Comparison of ENCODE assay signal across 10 cellular contexts in genomic region chr7:77157446-77157845, GRCh38. TPM values are rescaled to one million over a fixed set of nuclear protein-coding genes. Genes with fewer than 3 reads are reported as not detected.
DNase-seq lines count a peak whose midpoint lies in the region; ATAC-seq and TF ChIP-seq lines count a peak whose summit lies in the region.
"Had no signal": no experiment of that assay in that cellular context is flagged by ENCODE, and none has a peak within 500 bp of the region (broad histone marks: within the 10 kb centered on the region; RNA-seq: fewer than 3 reads in every experiment).

No MANE protein-coding gene starts in this region.

- H3K4me3 ChIP-seq in mucosa of descending colon (no peak overlapping the region), MG63 (no peak overlapping the region)
- H3K4me3 ChIP-seq: K562 had no signal

- H3K27me3 ChIP-seq in MG63, result no peaks in the 10 kb centered on the region

- H3K9me3 ChIP-seq in mucosa of descending colon, result no peaks in the 10 kb centered on the region
- H3K9me3 ChIP-seq in MG63, result no peaks in the 10 kb centered on the region

- DNase-seq in NOMO-1 treated with DMSO at 0.1 percent for 48 hours (lab: John Stamatoyannopoulos, UW; ENCODE audit: unreplicated experiment) (peak; percentile 100), mucosa of descending colon (no peak), MG63 (no peak), iPS-NIHi7 (ENCODE audit: extremely low spot score) (no peak), NCI-H146 (lab: John Stamatoyannopoulos, UW) (no peak)
- no peak for DNase-seq in stimulated activated CD4-positive, alpha-beta T cell treated with anti-CD3 and anti-CD28 coated beads, Interleukin-2, amount 100 ng/mL, for 48 hours

- no peaks in the 10 kb centered on the region for H3K36me3 ChIP-seq in mucosa of descending colon (ENCODE audit: low read depth)
- no peaks in the 10 kb centered on the region for H3K36me3 ChIP-seq in MG63

- TF ChIP-seq CTCF in mucosa of descending colon (IDR thresholded peaks at IDR 0.05), result no peak

- intact Hi-C loops in mucosa of descending colon (cut with DNase I, micrococcal nuclease), result no loop called here

- no peaks in the 10 kb centered on the region for H3K4me1 ChIP-seq in mucosa of descending colon (ENCODE audit: low read depth)
- H3K4me1 ChIP-seq: parathyroid adenoma had no signal

- peak; percentile 52 for ATAC-seq in GM18870 (IDR thresholded peaks at IDR 0.05; ENCODE audit: unreplicated experiment)
- peak; percentile 62 for ATAC-seq in HG02642 (IDR thresholded peaks at IDR 0.05; ENCODE audit: poor library complexity, unreplicated experiment)
- peak; percentile 53 for ATAC-seq in mucosa of descending colon

RNA-seq across cellular contexts. Expression of gene CCDC146, which starts 35.0 kb away (rescaled TPM):
- total RNA-seq in mucosa of descending colon, result 10 to 100 TPM in 2 of 3 donors, 1 to 10 TPM in 1; 7.5 to 20.5 (median 13.3) TPM
- total RNA-seq in MG63 (2014; rRNA removed; shearing (Covaris generic); ENCODE audit: low replicate concordance), result 0.07 TPM in 1 of 2 replicates, not detected in the other

RNA-seq across cellular contexts. Expression of gene FGL2, which starts 42.2 kb away (rescaled TPM):
- total RNA-seq in mucosa of descending colon, result 10 to 100 TPM; 21.3 to 66.3 (median 60.2) TPM
- total RNA-seq in MG63 (2014; rRNA removed; shearing (Covaris generic); ENCODE audit: low replicate concordance), result not detected in 2 replicates

Comparison
In these comparisons a context has a peak if more than half of its experiments do, and no peak if none do; other contexts are left out.
1. RNA of gene FGL2, which starts 42.2 kb away (total RNA-seq): 21.3 to 66.3 TPM in mucosa of descending colon; not detected in MG63; every median in the first group is over 10 times any median in the second.
2. Peak in every context shown above with its lines, with median percentiles within 50 percentile points of each other: ATAC-seq.